ENCODE assay signal across 1 cellular context in the genomic region with DNA sequence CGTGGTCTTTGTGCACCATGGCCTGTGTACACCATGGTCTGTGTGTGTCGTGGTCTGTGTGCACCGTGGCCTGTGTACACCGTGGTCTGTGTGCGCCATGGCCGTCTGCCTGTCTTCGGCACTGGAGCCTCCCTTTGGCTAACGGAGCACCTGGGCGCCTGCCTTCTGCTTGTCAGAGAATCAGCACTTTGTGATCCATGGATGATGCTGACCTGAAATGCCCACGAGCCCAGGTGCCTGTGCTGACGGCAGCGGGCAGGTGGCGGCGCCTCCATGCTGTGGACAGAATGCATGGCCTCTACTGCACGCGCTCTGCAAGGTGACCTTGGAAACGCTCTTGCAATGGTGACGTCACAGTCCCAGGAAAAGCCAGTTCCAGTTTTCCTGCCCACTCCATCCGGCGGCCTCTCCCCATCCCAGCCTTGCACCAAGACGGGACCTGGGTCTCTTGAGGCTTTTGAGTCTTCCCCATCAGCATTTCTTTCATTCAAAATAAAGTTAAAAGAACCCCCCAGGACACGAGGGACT.
TF ChIP-seq lines count a peak whose summit lies in the region.

No MANE protein-coding gene starts in this region.

TF ChIP-seq in H1, 55 proteins besides CTCF, POLR2A, EP300 and RAD21:
- no peak for TF ChIP-seq SIN3A (conservative IDR thresholded peaks at IDR 0.05 in 1 of 2, IDR thresholded peaks at IDR 0.05 in 1 of 2; ENCODE audit: low read depth in 1 of 2, low read length in 2 of 2)
- TF ChIP-seq, protein P1, sequence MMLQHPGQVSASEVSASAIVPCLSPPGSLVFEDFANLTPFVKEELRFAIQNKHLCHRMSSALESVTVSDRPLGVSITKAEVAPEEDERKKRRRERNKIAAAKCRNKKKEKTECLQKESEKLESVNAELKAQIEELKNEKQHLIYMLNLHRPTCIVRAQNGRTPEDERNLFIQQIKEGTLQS (IDR thresholded peaks at IDR 0.05; ENCODE audit: insufficient read depth, low read depth, low read length) = no peak
- TF ChIP-seq, protein P2, sequence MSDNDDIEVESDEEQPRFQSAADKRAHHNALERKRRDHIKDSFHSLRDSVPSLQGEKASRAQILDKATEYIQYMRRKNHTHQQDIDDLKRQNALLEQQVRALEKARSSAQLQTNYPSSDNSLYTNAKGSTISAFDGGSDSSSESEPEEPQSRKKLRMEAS (IDR thresholded peaks at IDR 0.05) = no peak
- TF ChIP-seq BRCA1 (IDR thresholded peaks at IDR 0.05; ENCODE audit: low read depth, low read length) = no peak
- no peak for TF ChIP-seq EGR1 (IDR thresholded peaks at IDR 0.05; ENCODE audit: borderline replicate concordance, low read depth, low read length)
- TF ChIP-seq, protein P3, sequence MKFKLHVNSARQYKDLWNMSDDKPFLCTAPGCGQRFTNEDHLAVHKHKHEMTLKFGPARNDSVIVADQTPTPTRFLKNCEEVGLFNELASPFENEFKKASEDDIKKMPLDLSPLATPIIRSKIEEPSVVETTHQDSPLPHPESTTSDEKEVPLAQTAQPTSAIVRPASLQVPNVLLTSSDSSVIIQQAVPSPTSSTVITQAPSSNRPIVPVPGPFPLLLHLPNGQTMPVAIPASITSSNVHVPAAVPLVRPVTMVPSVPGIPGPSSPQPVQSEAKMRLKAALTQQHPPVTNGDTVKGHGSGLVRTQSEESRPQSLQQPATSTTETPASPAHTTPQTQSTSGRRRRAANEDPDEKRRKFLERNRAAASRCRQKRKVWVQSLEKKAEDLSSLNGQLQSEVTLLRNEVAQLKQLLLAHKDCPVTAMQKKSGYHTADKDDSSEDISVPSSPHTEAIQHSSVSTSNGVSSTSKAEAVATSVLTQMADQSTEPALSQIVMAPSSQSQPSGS (IDR thresholded peaks at IDR 0.05; ENCODE audit: low read length) = no peak
- no peak for TF ChIP-seq BCL11A (IDR thresholded peaks at IDR 0.05; ENCODE audit: low read depth in 2 of 2, low read length in 2 of 2)
- TF ChIP-seq JUN (IDR thresholded peaks at IDR 0.05; ENCODE audit: low read depth, low read length) = no peak
- no peak for TF ChIP-seq TAF1 (IDR thresholded peaks at IDR 0.05; ENCODE audit: low read depth, low read length)
- TF ChIP-seq SP1 (IDR thresholded peaks at IDR 0.05; ENCODE audit: low read depth, low read length) = no peak
- TF ChIP-seq CREB1 (IDR thresholded peaks at IDR 0.05) = no peak
